Comparison of ENCODE assay signal across 38 cellular contexts in the genomic region with DNA sequence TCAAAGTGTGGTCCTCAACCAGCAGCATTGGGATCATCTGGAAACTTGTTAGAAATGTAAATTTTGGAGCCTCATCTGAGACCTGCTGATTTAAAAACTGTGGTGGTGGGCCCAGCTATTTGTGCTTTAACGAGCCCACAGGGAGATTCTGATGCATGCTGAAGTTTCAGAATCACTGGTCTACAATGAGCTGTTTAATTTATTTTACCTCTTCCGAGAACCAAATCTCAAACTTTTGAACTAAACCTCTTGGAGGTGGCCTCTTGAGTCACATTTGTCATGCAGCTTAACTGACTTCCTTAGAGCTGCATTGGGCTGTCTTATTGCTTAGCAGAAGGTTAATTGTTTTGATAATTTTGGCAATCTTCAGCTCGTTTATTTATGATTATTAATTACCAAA.
"Had no signal": no experiment of that assay in that cellular context is flagged by ENCODE, and none has a peak within 500 bp of the region (broad histone marks: within the 10 kb centered on the region; RNA-seq: fewer than 3 reads in every experiment).

No MANE protein-coding gene starts in this region.

- H3K27me3 Mint-ChIP-seq: activated naive CD4-positive, alpha-beta T cell treated with anti-CD3 and anti-CD28 coated beads, Interleukin-2, amount 50 U/mL, for 24 hours had no signal

- H3K27ac Mint-ChIP-seq: activated naive CD4-positive, alpha-beta T cell treated with anti-CD3 and anti-CD28 coated beads for 36 hours; activated naive CD4-positive, alpha-beta T cell treated with anti-CD3 and anti-CD28 coated beads, Interleukin-2, amount 10 ng/mL, durations not matched to agents 7 days and 5 days; activated naive CD4-positive, alpha-beta T cell treated with anti-CD3 and anti-CD28 coated beads, Interleukin-2, amount 50 U/mL, for 24 hours; activated naive CD4-positive, alpha-beta T cell treated with anti-CD3 and anti-CD28 coated beads, Interleukin-2, amount 50 U/mL, for 72 hours; activated naive CD8-positive, alpha-beta T cell; activated naive CD8-positive, alpha-beta T cell treated with anti-CD3 and anti-CD28 coated beads for 36 hours; activated naive CD8-positive, alpha-beta T cell treated with anti-CD3 and anti-CD28 coated beads, Interleukin-2, amount 10 ng/mL, durations not matched to agents 7 days and 5 days; activated naive CD8-positive, alpha-beta T cell treated with anti-CD3 and anti-CD28 coated beads, Interleukin-2, amount 50 U/mL, for 24 hours; activated T-cell treated with anti-CD3 and anti-CD28 coated beads, Interleukin-2, amount 50 U/mL, for 24 hours; activated T-cell treated with anti-CD3 and anti-CD28 coated beads, Interleukin-2, amount 50 U/mL, for 72 hours; activated T-helper 1 cell treated with anti-CD3 and anti-CD28 coated beads, Interleukin-12 subunit alpha, Interleukin-12 subunit beta, Interleukin-2, Interleukin-4 antibody, amounts not matched to agents 30 ng/mL and 10 ng/mL and 1 ng/mL, durations not matched to agents 14 hours and 24 hours and 36 hours; activated T-helper 17 cell treated with anti-CD3 and anti-CD28 coated beads, Interleukin-2, amount 50 U/mL, for 72 hours; activated T-helper 2 cell treated with anti-CD3 and anti-CD28 coated beads, Interferon-gamma antibody, Interleukin-2, Interleukin-4, amounts not matched to agents 10 μg/mL and 5 μg/mL and 100 μg/mL, durations not matched to agents 14 hours and 24 hours and 36 hours; brain had no signal

- H3K9me3 ChIP-seq: adrenal gland, ascending aorta, body of pancreas, breast epithelium had no signal

- H3K4me3 Mint-ChIP-seq: activated naive CD4-positive, alpha-beta T cell treated with anti-CD3 and anti-CD28 coated beads for 36 hours; activated naive CD4-positive, alpha-beta T cell treated with anti-CD3 and anti-CD28 coated beads, Interleukin-2, amount 10 ng/mL, durations not matched to agents 7 days and 5 days; activated naive CD4-positive, alpha-beta T cell treated with anti-CD3 and anti-CD28 coated beads, Interleukin-2, amount 50 U/mL, for 24 hours; activated naive CD8-positive, alpha-beta T cell; activated naive CD8-positive, alpha-beta T cell treated with anti-CD3 and anti-CD28 coated beads for 36 hours; activated naive CD8-positive, alpha-beta T cell treated with anti-CD3 and anti-CD28 coated beads, Interleukin-2, amount 10 ng/mL, durations not matched to agents 7 days and 5 days; activated naive CD8-positive, alpha-beta T cell treated with anti-CD3 and anti-CD28 coated beads, Interleukin-2, amount 50 U/mL, for 24 hours; activated T-cell treated with anti-CD3 and anti-CD28 coated beads, Interleukin-2, amount 50 U/mL, for 24 hours; activated T-cell treated with anti-CD3 and anti-CD28 coated beads, Interleukin-2, amount 50 U/mL, for 4 hours; activated T-cell treated with anti-CD3 and anti-CD28 coated beads, Interleukin-2, amount 50 U/mL, for 72 hours; activated T-helper 1 cell treated with anti-CD3 and anti-CD28 coated beads, Interleukin-12 subunit alpha, Interleukin-12 subunit beta, Interleukin-2, Interleukin-4 antibody, amounts not matched to agents 30 ng/mL and 10 ng/mL and 1 ng/mL, durations not matched to agents 14 hours and 24 hours and 36 hours; activated T-helper 17 cell treated with anti-CD3 and anti-CD28 coated beads, Interleukin-2, amount 50 U/mL, for 72 hours; brain; central memory CD8-positive, alpha-beta T cell had no signal

- H3K9me3 Mint-ChIP-seq: activated naive CD4-positive, alpha-beta T cell treated with anti-CD3 and anti-CD28 coated beads for 36 hours; activated naive CD4-positive, alpha-beta T cell treated with anti-CD3 and anti-CD28 coated beads, Interleukin-2, amount 10 ng/mL, durations not matched to agents 7 days and 5 days; activated naive CD4-positive, alpha-beta T cell treated with anti-CD3 and anti-CD28 coated beads, Interleukin-2, amount 50 U/mL, for 24 hours; activated naive CD4-positive, alpha-beta T cell treated with anti-CD3 and anti-CD28 coated beads, Interleukin-2, amount 50 U/mL, for 72 hours; activated naive CD8-positive, alpha-beta T cell treated with anti-CD3 and anti-CD28 coated beads for 36 hours; activated naive CD8-positive, alpha-beta T cell treated with anti-CD3 and anti-CD28 coated beads, Interleukin-2, amount 10 ng/mL, durations not matched to agents 7 days and 5 days; activated naive CD8-positive, alpha-beta T cell treated with anti-CD3 and anti-CD28 coated beads, Interleukin-2, amount 50 U/mL, for 24 hours; activated T-cell treated with anti-CD3 and anti-CD28 coated beads, Interleukin-2, amount 50 U/mL, for 24 hours; activated T-cell treated with anti-CD3 and anti-CD28 coated beads, Interleukin-2, amount 50 U/mL, for 4 hours; activated T-cell treated with anti-CD3 and anti-CD28 coated beads, Interleukin-2, amount 50 U/mL, for 72 hours; activated T-helper 1 cell treated with anti-CD3 and anti-CD28 coated beads, Interleukin-12 subunit alpha, Interleukin-12 subunit beta, Interleukin-2, Interleukin-4 antibody, amounts not matched to agents 30 ng/mL and 10 ng/mL and 1 ng/mL, durations not matched to agents 14 hours and 24 hours and 36 hours; activated T-helper 17 cell treated with anti-CD3 and anti-CD28 coated beads, Interleukin-2, amount 50 U/mL, for 72 hours; activated T-helper 2 cell treated with anti-CD3 and anti-CD28 coated beads, Interferon-gamma antibody, Interleukin-2, Interleukin-4, amounts not matched to agents 10 μg/mL and 5 μg/mL and 100 μg/mL, durations not matched to agents 14 hours and 24 hours and 36 hours; brain; central memory CD8-positive, alpha-beta T cell had no signal

- ATAC-seq: activated naive CD4-positive, alpha-beta T cell treated with anti-CD3 and anti-CD28 coated beads, Interleukin-2, amount 50 U/mL, for 72 hours; activated naive CD8-positive, alpha-beta T cell treated with anti-CD3 and anti-CD28 coated beads, Interleukin-2, amount 50 U/mL, for 24 hours; activated T-cell treated with anti-CD3 and anti-CD28 coated beads, Interleukin-2, amount 50 U/mL, for 4 hours; activated T-cell treated with anti-CD3 and anti-CD28 coated beads, Interleukin-2, amount 50 U/mL, for 72 hours; activated T-helper 17 cell treated with anti-CD3 and anti-CD28 coated beads, Interleukin-2, amount 50 U/mL, for 72 hours; body of pancreas had no signal

- H3K4me3 ChIP-seq: adrenal gland, ascending aorta, body of pancreas, breast epithelium, cardiac muscle cell had no signal

- H3K27ac ChIP-seq: adrenal gland, ascending aorta, body of pancreas, brain microvascular endothelial cell, breast epithelium, cardiac muscle cell had no signal

- DNase-seq: activated effector memory CD4-positive, alpha-beta T cell treated with anti-CD3 and anti-CD28 coated beads, Interleukin-2, amount 50 U/mL, for 16 hours; activated effector memory CD4-positive, alpha-beta T cell treated with Interleukin-2 at 50 U/mL for 16 hours; activated gamma-delta T cell; activated gamma-delta T cell treated with Interleukin-2 at 50 U/mL for 16 hours; activated naive CD4-positive, alpha-beta T cell; activated naive CD4-positive, alpha-beta T cell treated with anti-CD3 and anti-CD28 coated beads for 36 hours; activated naive CD4-positive, alpha-beta T cell treated with anti-CD3 and anti-CD28 coated beads, Interleukin-2, amount 10 ng/mL, durations not matched to agents 7 days and 5 days; activated naive CD4-positive, alpha-beta T cell treated with anti-CD3 and anti-CD28 coated beads, Interleukin-2, amount 50 U/mL, for 16 hours; activated naive CD4-positive, alpha-beta T cell treated with Interleukin-2 at 50 U/mL for 16 hours; activated naive CD8-positive, alpha-beta T cell treated with anti-CD3 and anti-CD28 coated beads for 36 hours; activated naive CD8-positive, alpha-beta T cell treated with anti-CD3 and anti-CD28 coated beads, Interleukin-2, amount 10 ng/mL, durations not matched to agents 7 days and 5 days; activated naive CD8-positive, alpha-beta T cell treated with anti-CD3 and anti-CD28 coated beads, Interleukin-2, amount 50 U/mL, for 24 hours; activated T-cell treated with anti-CD3 and anti-CD28 coated beads, Interleukin-2, amount 50 U/mL, for 1 hour; activated T-cell treated with anti-CD3 and anti-CD28 coated beads, Interleukin-2, amount 50 U/mL, for 24 hours; activated T-cell treated with anti-CD3 and anti-CD28 coated beads, Interleukin-2, amount 50 U/mL, for 4 hours; activated T-cell treated with anti-CD3 and anti-CD28 coated beads, Interleukin-2, amount 50 U/mL, for 48 hours; activated T-cell treated with anti-CD3 and anti-CD28 coated beads, Interleukin-2, amount 50 U/mL, for 72 hours; adrenal gland; amniotic stem cell; amygdala; anterior cingulate cortex; aorta; body of pancreas; brain microvascular endothelial cell; caudate nucleus; central memory CD4-positive, alpha-beta T cell; cerebellar nuclear complex had no signal

- H3K36me3 ChIP-seq: adrenal gland, ascending aorta, brain microvascular endothelial cell, breast epithelium, cardiac muscle cell had no signal

- H3K27me3 ChIP-seq: adrenal gland, ascending aorta, body of pancreas, brain microvascular endothelial cell, breast epithelium, cardiac muscle cell had no signal

- H3K4me1 Mint-ChIP-seq: activated naive CD4-positive, alpha-beta T cell treated with anti-CD3 and anti-CD28 coated beads, Interleukin-2, amount 10 ng/mL, durations not matched to agents 7 days and 5 days; activated naive CD4-positive, alpha-beta T cell treated with anti-CD3 and anti-CD28 coated beads, Interleukin-2, amount 50 U/mL, for 24 hours; activated naive CD8-positive, alpha-beta T cell treated with anti-CD3 and anti-CD28 coated beads for 36 hours; activated naive CD8-positive, alpha-beta T cell treated with anti-CD3 and anti-CD28 coated beads, Interleukin-2, amount 10 ng/mL, durations not matched to agents 7 days and 5 days; activated naive CD8-positive, alpha-beta T cell treated with anti-CD3 and anti-CD28 coated beads, Interleukin-2, amount 50 U/mL, for 24 hours; activated T-helper 17 cell treated with anti-CD3 and anti-CD28 coated beads, Interleukin-2, amount 50 U/mL, for 72 hours; brain; central memory CD8-positive, alpha-beta T cell had no signal

- H3K4me1 ChIP-seq: adrenal gland, ascending aorta, body of pancreas, breast epithelium had no signal

- H3K36me3 Mint-ChIP-seq: activated naive CD4-positive, alpha-beta T cell treated with anti-CD3 and anti-CD28 coated beads, Interleukin-2, amount 10 ng/mL, durations not matched to agents 7 days and 5 days; activated naive CD4-positive, alpha-beta T cell treated with anti-CD3 and anti-CD28 coated beads, Interleukin-2, amount 50 U/mL, for 24 hours; activated naive CD4-positive, alpha-beta T cell treated with anti-CD3 and anti-CD28 coated beads, Interleukin-2, amount 50 U/mL, for 72 hours; activated naive CD8-positive, alpha-beta T cell; activated naive CD8-positive, alpha-beta T cell treated with anti-CD3 and anti-CD28 coated beads for 36 hours; activated naive CD8-positive, alpha-beta T cell treated with anti-CD3 and anti-CD28 coated beads, Interleukin-2, amount 10 ng/mL, durations not matched to agents 7 days and 5 days; brain had no signal
